In the genomic region with DNA sequence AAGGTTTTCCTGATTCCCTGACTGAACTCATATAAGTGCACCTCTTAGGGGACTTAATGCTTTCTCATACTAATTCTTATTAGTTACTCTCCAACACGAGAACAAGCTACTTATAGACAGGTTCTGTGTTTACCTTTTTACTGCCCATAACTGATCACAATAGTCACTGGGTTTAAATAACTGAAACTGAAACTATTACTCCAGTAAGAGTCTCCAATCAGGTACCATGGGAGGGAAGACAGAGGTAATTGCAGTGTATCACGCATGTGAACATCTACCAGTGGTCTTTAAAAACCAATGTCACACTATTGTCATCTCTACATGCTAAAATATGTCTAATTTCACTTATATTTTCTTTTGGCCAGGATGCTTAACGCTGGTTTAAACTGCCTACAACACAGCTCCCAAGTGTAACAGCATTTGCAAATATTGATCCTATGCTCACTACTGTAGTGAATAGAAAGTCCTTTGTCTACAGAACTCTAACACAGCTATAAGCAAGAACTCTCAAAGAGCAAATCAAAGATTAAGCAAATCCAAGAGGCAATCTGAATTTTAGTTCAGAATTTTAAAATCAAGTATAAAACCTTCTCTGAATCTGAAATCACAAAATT, we compare ENCODE assay signal across 10 cellular contexts. TPM values are rescaled to one million over a fixed set of nuclear protein-coding genes. Genes with fewer than 3 reads are reported as not detected.
DNase-seq lines count a peak whose midpoint lies in the region; ATAC-seq and TF ChIP-seq lines count a peak whose summit lies in the region.
"Had no signal": no experiment of that assay in that cellular context is flagged by ENCODE, and none has a peak within 500 bp of the region (broad histone marks: within the 10 kb centered on the region; RNA-seq: fewer than 3 reads in every experiment).

No MANE protein-coding gene starts in this region.

- peak overlapping the region; percentile 100 for H3K9ac ChIP-seq in adipocyte (ENCODE audit: low read length)

- DNase-seq in A673 (ENCODE audit: low spot score), result no peak
- no peak for DNase-seq in HFFc6
- DNase-seq in adipocyte (ENCODE audit: low read depth), result peak; percentile 18
- DNase-seq in lung microvascular endothelial cell (ENCODE audit: low read depth in 2 of 2), result peak; percentile 28 to 45
- no peak for DNase-seq in caudate nucleus (lab: John Stamatoyannopoulos, UW)
- DNase-seq in left lung, result no peak
- no peak for DNase-seq in hypothalamus (lab: John Stamatoyannopoulos, UW)
- DNase-seq in AG08396 (ENCODE audit: low spot score), result no peak
- DNase-seq: DMS153; stimulated activated CD4-positive, alpha-beta T cell treated with anti-CD3 and anti-CD28 coated beads, Interleukin-4, amount 100 ng/mL, for 24 hours had no signal

- no TSS peak for BruUV-seq in A673 (replicated peaks; lab: Mats Ljungman, UMichigan)

- H3K36me3 ChIP-seq in A673 (ENCODE audit: insufficient read depth, low read length, poor library complexity, severe bottlenecking), result peaks cover 20% of the 10 kb centered on the region
- no peaks in the 10 kb centered on the region for H3K36me3 ChIP-seq in adipocyte (ENCODE audit: control insufficient read depth, insufficient read depth, low read length, severe bottlenecking)
- no peaks in the 10 kb centered on the region for H3K36me3 ChIP-seq in left lung

- H3K36me3 Mint-ChIP-seq in HFFc6 (ENCODE audit: low read depth), result peaks cover 24% of the 10 kb centered on the region

- intact Hi-C loops in A673 (cut with micrococcal nuclease; ENCODE audit: unreplicated experiment) (no loop called here), left lung (cut with DNase I) (no loop called here)

- no peaks in the 10 kb centered on the region for H3K27me3 ChIP-seq in A673 (replicated peaks; ENCODE audit: insufficient read depth, low read depth, low read length, poor library complexity)
- H3K27me3 ChIP-seq in adipocyte (replicated peaks; ENCODE audit: control insufficient read depth, insufficient read depth, low read length), result no peaks in the 10 kb centered on the region
- H3K27me3 ChIP-seq in left lung, result no peaks in the 10 kb centered on the region

- H3K9me3 Mint-ChIP-seq in HFFc6, result no peaks in the 10 kb centered on the region

- H3K4me3 ChIP-seq in A673 (ENCODE audit: low read depth, low read length, poor library complexity, severe bottlenecking) (no peak overlapping the region), adipocyte (ENCODE audit: low read length) (peak overlapping the region; percentile 100), left lung (no peak overlapping the region)

- peak overlapping the region; percentile 69 for H3K27ac Mint-ChIP-seq in HFFc6

- H3K4me1 Mint-ChIP-seq in HFFc6 (ENCODE audit: low read depth), result peaks cover 50% of the 10 kb centered on the region

- CTCF ChIA-PET in A673 (lab: Charles Lee), result no interaction called here

- peaks cover 25% of the 10 kb centered on the region for H3K4me1 ChIP-seq in A673 (ENCODE audit: insufficient read depth, low read length, poor library complexity, severe bottlenecking)
- H3K4me1 ChIP-seq in adipocyte (ENCODE audit: control insufficient read depth, insufficient read depth, low read length), result peaks cover 47% of the 10 kb centered on the region
- peaks cover 36 to 84% of the 10 kb centered on the region in 2 donors for H3K4me1 ChIP-seq in left lung

- POLR2A ChIA-PET in A673 (lab: Charles Lee; ENCODE audit: low non-redundant PET), result no interaction called here

- ATAC-seq in left lung, result no peak

- H3K27ac ChIP-seq in A673 (ENCODE audit: low read depth, low read length, poor library complexity, severe bottlenecking), result peak overlapping the region; percentile 13
- H3K27ac ChIP-seq in caudate nucleus (ENCODE audit: low read depth, low read length), result no peak overlapping the region
- H3K27ac ChIP-seq in left lung, result no peak overlapping the region

- no peak for TF ChIP-seq CTCF in A673 (conservative IDR thresholded peaks at IDR 0.05; ENCODE audit: low read depth, low read length)
- TF ChIP-seq CTCF in HFFc6 (IDR thresholded peaks at IDR 0.05), result no peak
- no peak for TF ChIP-seq CTCF in left lung (IDR thresholded peaks at IDR 0.05)

- H3K9me3 ChIP-seq in A673 (ENCODE audit: low read depth, low read length, poor library complexity, severe bottlenecking), result no peaks in the 10 kb centered on the region
- H3K9me3 ChIP-seq in adipocyte (ENCODE audit: control insufficient read depth, low read length), result no peaks in the 10 kb centered on the region
- H3K9me3 ChIP-seq in left lung, result no peaks in the 10 kb centered on the region

- H3K4me3 Mint-ChIP-seq in HFFc6, result peak overlapping the region; percentile 92

- H3K27me3 Mint-ChIP-seq in HFFc6 (ENCODE audit: insufficient read depth), result no peaks in the 10 kb centered on the region; the same call in 1 of the 2 replicates

RNA-seq across cellular contexts. Expression of a gene that starts 3.6 kb away (rescaled TPM):
- 294 and 325 TPM in 2 replicates for total RNA-seq in A673 (2021)
- total RNA-seq in HFFc6 (2021; fragmentation: NEBNext Ultra II Directional; extraction: Animal tissue kit (Norgen Biotek cat#: 25700)), result 100 to 1,000 TPM; 248 to 267 (median 259) TPM
- 356 and 386 TPM in 2 replicates for total RNA-seq in lung microvascular endothelial cell
- 100 to 1,000 TPM; 196 to 219 TPM for total RNA-seq in left lung

Comparison
In these comparisons a context has a peak if more than half of its experiments do, and no peak if none do; other contexts are left out.
1. DNase-seq: peak in adipocyte (single experiment) and lung microvascular endothelial cell (2 of 2); none in A673 (single experiment), HFFc6 (single experiment), caudate nucleus (0 of 61), left lung (0 of 2), hypothalamus (0 of 51) and AG08396 (single experiment).